In the genomic region with DNA sequence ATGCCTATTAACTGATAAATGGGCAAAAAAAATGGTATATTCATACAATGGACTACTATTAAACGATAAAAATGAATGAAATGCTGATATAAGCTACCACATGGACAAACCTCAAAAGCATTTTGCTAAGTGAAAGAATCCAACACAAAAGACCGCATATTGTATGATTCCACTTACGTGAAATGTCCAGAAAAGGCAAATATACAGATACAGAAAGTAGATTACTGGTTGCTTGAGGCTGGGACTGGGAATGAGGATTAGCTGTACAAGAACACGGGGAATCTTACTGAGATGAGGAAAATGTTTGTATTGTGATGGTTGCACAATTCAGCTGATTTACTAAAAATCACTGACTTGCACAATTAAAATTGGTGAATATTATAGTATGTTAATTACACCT, we compare ENCODE assay signal across 29 cellular contexts. TPM values are rescaled to one million over a fixed set of nuclear protein-coding genes. Genes with fewer than 3 reads are reported as not detected.
"Had no signal": no experiment of that assay in that cellular context is flagged by ENCODE, and none has a peak within 500 bp of the region (broad histone marks: within the 10 kb centered on the region; RNA-seq: fewer than 3 reads in every experiment).

No MANE protein-coding gene starts in this region.

- H3K9ac ChIP-seq: neural progenitor cell, parathyroid adenoma had no signal

- H3K4me3 ChIP-seq: neural progenitor cell, ovary, psoas muscle, right lobe of liver, sigmoid colon, suprapubic skin, testis, tibial artery, transverse colon, upper lobe of right lung, uterus had no signal

- ATAC-seq: natural killer cell; psoas muscle; right cardiac atrium; right lobe of liver; stimulated activated memory B cell treated with anti-CD40 and anti-IgM and Interleukin-4, amounts not matched to agents 10 μg/mL and 1 μg/mL and 100 μg/mL, for 72 hours; stimulated activated naive CD8-positive, alpha-beta T cell treated with anti-CD3 and anti-CD28 coated beads, Interleukin-15, amount 100 ng/mL, for 72 hours; stimulated activated naive CD8-positive, alpha-beta T cell treated with anti-CD3 and anti-CD28 coated beads, Interleukin-15, Interleukin-2, amounts not matched to agents 100 U/mL and 50 U/mL, for 24 hours; upper lobe of right lung had no signal

- H2AFZ ChIP-seq: neural progenitor cell, parathyroid adenoma had no signal

- H3K4me1 Mint-ChIP-seq: natural killer cell; neural progenitor cell; stimulated activated memory B cell treated with anti-CD40 and anti-IgM and Interleukin-4, amounts not matched to agents 10 μg/mL and 1 μg/mL and 100 μg/mL, for 72 hours had no signal

- H3K27me3 ChIP-seq: neural progenitor cell, ovary, right lobe of liver, sigmoid colon, testis, tibial artery, transverse colon, upper lobe of right lung, uterus had no signal

- H3K27ac Mint-ChIP-seq: natural killer cell; nephron; neural progenitor cell; progenitor cell of endocrine pancreas; stimulated activated memory B cell treated with anti-CD40 and anti-IgM and Interleukin-4, amounts not matched to agents 10 μg/mL and 1 μg/mL and 100 μg/mL, for 72 hours; stimulated activated naive CD8-positive, alpha-beta T cell treated with anti-CD3 and anti-CD28 coated beads, Interleukin-15, amount 100 ng/mL, for 72 hours; type B pancreatic cell had no signal

- H3K4me2 ChIP-seq: neural progenitor cell had no signal

- H3K36me3 Mint-ChIP-seq: natural killer cell; stimulated activated memory B cell treated with anti-CD40 and anti-IgM and Interleukin-4, amounts not matched to agents 10 μg/mL and 1 μg/mL and 100 μg/mL, for 72 hours; type B pancreatic cell had no signal

- H3K79me2 ChIP-seq: parathyroid adenoma had no signal

- H3K9me3 Mint-ChIP-seq: natural killer cell; nephron; stimulated activated naive CD8-positive, alpha-beta T cell treated with anti-CD3 and anti-CD28 coated beads, Interleukin-15, amount 100 ng/mL, for 72 hours; type B pancreatic cell had no signal

- H3K4me1 ChIP-seq: neural progenitor cell, psoas muscle, right lobe of liver, testis, tibial artery, upper lobe of right lung, uterus had no signal

- H3K36me3 ChIP-seq: neural progenitor cell, ovary, right lobe of liver, sigmoid colon, suprapubic skin, tibial artery, transverse colon, upper lobe of right lung, uterus had no signal

- H3K9me3 ChIP-seq: ovary, psoas muscle, right lobe of liver, sigmoid colon, suprapubic skin, testis, tibial artery, transverse colon, upper lobe of right lung, uterus had no signal

- H3K27ac ChIP-seq: neural progenitor cell, ovary, parathyroid adenoma, psoas muscle, right lobe of liver, sigmoid colon, suprapubic skin, testis, tibial artery, transverse colon, upper lobe of right lung, uterus had no signal

- H3K4me3 Mint-ChIP-seq: natural killer cell; nephron; neural progenitor cell; stimulated activated memory B cell treated with anti-CD40 and anti-IgM and Interleukin-4, amounts not matched to agents 10 μg/mL and 1 μg/mL and 100 μg/mL, for 72 hours; stimulated activated naive CD8-positive, alpha-beta T cell treated with anti-CD3 and anti-CD28 coated beads, Interleukin-15, amount 100 ng/mL, for 72 hours; type B pancreatic cell had no signal

- FAIRE-seq: small intestine had no signal

- DNase-seq: natural killer cell; occipital lobe; ovary; posterior cingulate gyrus; psoas muscle; right cardiac atrium; right lobe of liver; sigmoid colon; small intestine; stimulated activated CD4-positive, alpha-beta T cell treated with anti-CD3 and anti-CD28 coated beads, Interleukin-1b, Interleukin-23, amount 100 ng/mL, for 48 hours; stimulated activated CD4-positive, alpha-beta T cell treated with anti-CD3 and anti-CD28 coated beads, Interleukin-4, amount 100 ng/mL, for 1 hour; stimulated activated CD4-positive, alpha-beta T cell treated with anti-CD3 and anti-CD28 coated beads, Interleukin-4, amount 100 ng/mL, for 4 hours; stimulated activated CD8-positive, alpha-beta memory T cell treated with anti-CD3 and anti-CD28 coated beads, Interleukin-4, amount 100 ng/mL, for 48 hours; stimulated activated naive CD4-positive, alpha-beta T cell; stimulated activated naive CD8-positive, alpha-beta T cell treated with anti-CD3 and anti-CD28 coated beads, Interleukin-15, amount 100 ng/mL, for 72 hours; stimulated activated naive CD8-positive, alpha-beta T cell treated with anti-CD3 and anti-CD28 coated beads, Interleukin-15, Interleukin-2, amounts not matched to agents 100 U/mL and 50 U/mL, for 24 hours; substantia nigra; testis; tibial artery; transverse colon; upper lobe of right lung; uterus had no signal

RNA-seq across cellular contexts. Expression of gene SCUBE2, which starts 8.8 kb away (rescaled TPM):
- total RNA-seq: natural killer cell had no signal
